In the genomic region with DNA sequence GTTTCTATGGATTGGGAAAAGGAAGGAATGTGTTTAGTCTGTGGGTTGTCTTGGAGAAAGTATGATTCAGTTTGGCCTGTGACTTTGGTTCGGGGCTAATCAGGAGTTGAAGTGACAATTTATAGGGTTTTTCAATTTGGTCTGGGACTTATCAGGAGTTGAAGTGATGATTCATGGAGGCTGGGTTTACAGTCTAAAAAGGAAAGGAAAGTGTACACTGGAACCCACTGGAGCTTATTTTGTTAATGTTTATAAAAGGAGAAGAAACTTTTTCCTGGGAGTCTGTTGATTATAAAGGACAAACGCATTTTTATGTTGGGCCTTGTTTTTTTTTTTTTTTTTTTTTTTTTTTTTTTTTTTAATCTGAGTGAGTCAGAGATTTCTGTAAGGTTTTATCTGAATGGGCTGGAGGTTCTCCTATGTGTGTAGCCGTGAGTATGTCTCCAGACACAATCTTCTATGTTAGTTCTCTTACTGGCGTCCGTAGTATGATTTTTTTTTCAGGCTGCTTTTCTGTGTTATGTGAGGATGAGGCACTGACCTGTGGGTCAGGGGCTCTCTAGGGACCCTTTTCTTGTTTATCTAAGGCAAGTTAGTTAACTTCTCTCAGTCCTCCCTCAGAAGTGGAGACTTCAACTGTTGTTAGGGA, we compare ENCODE assay signal across 1 cellular context.
TF ChIP-seq lines count a peak whose summit lies in the region.

No MANE protein-coding gene starts in this region.

TF ChIP-seq in H1, 55 proteins besides CTCF, POLR2A, EP300 and RAD21:
- no peak for TF ChIP-seq KDM4A (IDR thresholded peaks at IDR 0.05; ENCODE audit: low read depth, low read length, severe bottlenecking)
- TF ChIP-seq MAFK (IDR thresholded peaks at IDR 0.05; ENCODE audit: low read depth, low read length), result no peak
- no peak for TF ChIP-seq SP2 (IDR thresholded peaks at IDR 0.05; ENCODE audit: low read length)
- TF ChIP-seq EGR1 (IDR thresholded peaks at IDR 0.05; ENCODE audit: borderline replicate concordance, low read depth, low read length), result no peak
- no peak for TF ChIP-seq TAF1 (IDR thresholded peaks at IDR 0.05; ENCODE audit: low read depth, low read length)
- TF ChIP-seq KDM1A (IDR thresholded peaks at IDR 0.05; ENCODE audit: borderline replicate concordance, low read length), result no peak
- TF ChIP-seq GABPA (IDR thresholded peaks at IDR 0.05; ENCODE audit: borderline replicate concordance, insufficient read depth, low read length), result no peak
- TF ChIP-seq TAF7 (optimal IDR thresholded peaks at IDR 0.05; ENCODE audit: borderline replicate concordance, low read depth, low read length), result no peak
- TF ChIP-seq POLR2AphosphoS5 (IDR thresholded peaks at IDR 0.05; ENCODE audit: low read depth, low read length), result no peak
- TF ChIP-seq, protein P1, sequence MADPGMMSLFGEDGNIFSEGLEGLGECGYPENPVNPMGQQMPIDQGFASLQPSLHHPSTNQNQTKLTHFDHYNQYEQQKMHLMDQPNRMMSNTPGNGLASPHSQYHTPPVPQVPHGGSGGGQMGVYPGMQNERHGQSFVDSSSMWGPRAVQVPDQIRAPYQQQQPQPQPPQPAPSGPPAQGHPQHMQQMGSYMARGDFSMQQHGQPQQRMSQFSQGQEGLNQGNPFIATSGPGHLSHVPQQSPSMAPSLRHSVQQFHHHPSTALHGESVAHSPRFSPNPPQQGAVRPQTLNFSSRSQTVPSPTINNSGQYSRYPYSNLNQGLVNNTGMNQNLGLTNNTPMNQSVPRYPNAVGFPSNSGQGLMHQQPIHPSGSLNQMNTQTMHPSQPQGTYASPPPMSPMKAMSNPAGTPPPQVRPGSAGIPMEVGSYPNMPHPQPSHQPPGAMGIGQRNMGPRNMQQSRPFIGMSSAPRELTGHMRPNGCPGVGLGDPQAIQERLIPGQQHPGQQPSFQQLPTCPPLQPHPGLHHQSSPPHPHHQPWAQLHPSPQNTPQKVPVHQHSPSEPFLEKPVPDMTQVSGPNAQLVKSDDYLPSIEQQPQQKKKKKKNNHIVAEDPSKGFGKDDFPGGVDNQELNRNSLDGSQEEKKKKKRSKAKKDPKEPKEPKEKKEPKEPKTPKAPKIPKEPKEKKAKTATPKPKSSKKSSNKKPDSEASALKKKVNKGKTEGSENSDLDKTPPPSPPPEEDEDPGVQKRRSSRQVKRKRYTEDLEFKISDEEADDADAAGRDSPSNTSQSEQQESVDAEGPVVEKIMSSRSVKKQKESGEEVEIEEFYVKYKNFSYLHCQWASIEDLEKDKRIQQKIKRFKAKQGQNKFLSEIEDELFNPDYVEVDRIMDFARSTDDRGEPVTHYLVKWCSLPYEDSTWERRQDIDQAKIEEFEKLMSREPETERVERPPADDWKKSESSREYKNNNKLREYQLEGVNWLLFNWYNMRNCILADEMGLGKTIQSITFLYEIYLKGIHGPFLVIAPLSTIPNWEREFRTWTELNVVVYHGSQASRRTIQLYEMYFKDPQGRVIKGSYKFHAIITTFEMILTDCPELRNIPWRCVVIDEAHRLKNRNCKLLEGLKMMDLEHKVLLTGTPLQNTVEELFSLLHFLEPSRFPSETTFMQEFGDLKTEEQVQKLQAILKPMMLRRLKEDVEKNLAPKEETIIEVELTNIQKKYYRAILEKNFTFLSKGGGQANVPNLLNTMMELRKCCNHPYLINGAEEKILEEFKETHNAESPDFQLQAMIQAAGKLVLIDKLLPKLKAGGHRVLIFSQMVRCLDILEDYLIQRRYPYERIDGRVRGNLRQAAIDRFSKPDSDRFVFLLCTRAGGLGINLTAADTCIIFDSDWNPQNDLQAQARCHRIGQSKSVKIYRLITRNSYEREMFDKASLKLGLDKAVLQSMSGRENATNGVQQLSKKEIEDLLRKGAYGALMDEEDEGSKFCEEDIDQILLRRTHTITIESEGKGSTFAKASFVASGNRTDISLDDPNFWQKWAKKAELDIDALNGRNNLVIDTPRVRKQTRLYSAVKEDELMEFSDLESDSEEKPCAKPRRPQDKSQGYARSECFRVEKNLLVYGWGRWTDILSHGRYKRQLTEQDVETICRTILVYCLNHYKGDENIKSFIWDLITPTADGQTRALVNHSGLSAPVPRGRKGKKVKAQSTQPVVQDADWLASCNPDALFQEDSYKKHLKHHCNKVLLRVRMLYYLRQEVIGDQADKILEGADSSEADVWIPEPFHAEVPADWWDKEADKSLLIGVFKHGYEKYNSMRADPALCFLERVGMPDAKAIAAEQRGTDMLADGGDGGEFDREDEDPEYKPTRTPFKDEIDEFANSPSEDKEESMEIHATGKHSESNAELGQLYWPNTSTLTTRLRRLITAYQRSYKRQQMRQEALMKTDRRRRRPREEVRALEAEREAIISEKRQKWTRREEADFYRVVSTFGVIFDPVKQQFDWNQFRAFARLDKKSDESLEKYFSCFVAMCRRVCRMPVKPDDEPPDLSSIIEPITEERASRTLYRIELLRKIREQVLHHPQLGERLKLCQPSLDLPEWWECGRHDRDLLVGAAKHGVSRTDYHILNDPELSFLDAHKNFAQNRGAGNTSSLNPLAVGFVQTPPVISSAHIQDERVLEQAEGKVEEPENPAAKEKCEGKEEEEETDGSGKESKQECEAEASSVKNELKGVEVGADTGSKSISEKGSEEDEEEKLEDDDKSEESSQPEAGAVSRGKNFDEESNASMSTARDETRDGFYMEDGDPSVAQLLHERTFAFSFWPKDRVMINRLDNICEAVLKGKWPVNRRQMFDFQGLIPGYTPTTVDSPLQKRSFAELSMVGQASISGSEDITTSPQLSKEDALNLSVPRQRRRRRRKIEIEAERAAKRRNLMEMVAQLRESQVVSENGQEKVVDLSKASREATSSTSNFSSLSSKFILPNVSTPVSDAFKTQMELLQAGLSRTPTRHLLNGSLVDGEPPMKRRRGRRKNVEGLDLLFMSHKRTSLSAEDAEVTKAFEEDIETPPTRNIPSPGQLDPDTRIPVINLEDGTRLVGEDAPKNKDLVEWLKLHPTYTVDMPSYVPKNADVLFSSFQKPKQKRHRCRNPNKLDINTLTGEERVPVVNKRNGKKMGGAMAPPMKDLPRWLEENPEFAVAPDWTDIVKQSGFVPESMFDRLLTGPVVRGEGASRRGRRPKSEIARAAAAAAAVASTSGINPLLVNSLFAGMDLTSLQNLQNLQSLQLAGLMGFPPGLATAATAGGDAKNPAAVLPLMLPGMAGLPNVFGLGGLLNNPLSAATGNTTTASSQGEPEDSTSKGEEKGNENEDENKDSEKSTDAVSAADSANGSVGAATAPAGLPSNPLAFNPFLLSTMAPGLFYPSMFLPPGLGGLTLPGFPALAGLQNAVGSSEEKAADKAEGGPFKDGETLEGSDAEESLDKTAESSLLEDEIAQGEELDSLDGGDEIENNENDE (IDR thresholded peaks at IDR 0.05; ENCODE audit: insufficient replicate concordance, low read length), result no peak
- no peak for TF ChIP-seq SP1 (IDR thresholded peaks at IDR 0.05; ENCODE audit: low read depth, low read length)
- TF ChIP-seq, protein P2, sequence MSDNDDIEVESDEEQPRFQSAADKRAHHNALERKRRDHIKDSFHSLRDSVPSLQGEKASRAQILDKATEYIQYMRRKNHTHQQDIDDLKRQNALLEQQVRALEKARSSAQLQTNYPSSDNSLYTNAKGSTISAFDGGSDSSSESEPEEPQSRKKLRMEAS (IDR thresholded peaks at IDR 0.05), result no peak
- TF ChIP-seq CEBPB (IDR thresholded peaks at IDR 0.05; ENCODE audit: low read depth, low read length), result no peak
- TF ChIP-seq CBX5 (IDR thresholded peaks at IDR 0.05; ENCODE audit: low read depth, low read length), result no peak
